Comparison of ENCODE assay signal across 25 cellular contexts in genomic region chr18:59620381-59620780, GRCh38.
"Had no signal": no experiment of that assay in that cellular context is flagged by ENCODE, and none has a peak within 500 bp of the region (broad histone marks: within the 10 kb centered on the region; RNA-seq: fewer than 3 reads in every experiment).

No MANE protein-coding gene starts in this region.

- H3K9me3 ChIP-seq: gastroesophageal sphincter, thyroid gland, upper lobe of right lung had no signal

- H3K4me3 Mint-ChIP-seq: activated CD8-positive, alpha-beta T cell treated with anti-CD3 and anti-CD28 coated beads for 36 hours; activated naive CD4-positive, alpha-beta T cell treated with anti-CD3 and anti-CD28 coated beads, Interleukin-2, amount 50 U/mL, for 24 hours; activated naive CD8-positive, alpha-beta T cell treated with anti-CD3 and anti-CD28 coated beads, Interleukin-2, amount 50 U/mL, for 24 hours; natural killer cell; stimulated activated naive CD8-positive, alpha-beta T cell treated with anti-CD3 and anti-CD28 coated beads, Interleukin-15, Interleukin-2, amounts not matched to agents 100 ng/mL and 50 ng/mL, for 24 hours; WTC11 had no signal

- H3K79me2 ChIP-seq: hepatocyte had no signal

- H3K36me3 ChIP-seq: gastroesophageal sphincter, thyroid gland, upper lobe of right lung had no signal

- H2AFZ ChIP-seq: hepatocyte had no signal

- H3K4me3 ChIP-seq: gastroesophageal sphincter, hepatocyte, thyroid gland, upper lobe of right lung had no signal

- H3K4me2 ChIP-seq: hepatocyte had no signal

- ATAC-seq: activated CD8-positive, alpha-beta T cell treated with anti-CD3 and anti-CD28 coated beads for 36 hours; activated naive CD8-positive, alpha-beta T cell treated with anti-CD3 and anti-CD28 coated beads, Interleukin-2, amount 50 U/mL, for 24 hours; gastroesophageal sphincter; left colon; natural killer cell; right cardiac atrium had no signal

- H3K36me3 Mint-ChIP-seq: activated naive CD4-positive, alpha-beta T cell treated with anti-CD3 and anti-CD28 coated beads, Interleukin-2, amount 50 U/mL, for 24 hours; natural killer cell; WTC11 had no signal

- H3K27ac Mint-ChIP-seq: activated CD8-positive, alpha-beta T cell treated with anti-CD3 and anti-CD28 coated beads for 36 hours; activated naive CD4-positive, alpha-beta T cell treated with anti-CD3 and anti-CD28 coated beads, Interleukin-2, amount 50 U/mL, for 24 hours; activated naive CD8-positive, alpha-beta T cell treated with anti-CD3 and anti-CD28 coated beads, Interleukin-2, amount 50 U/mL, for 24 hours; activated T-helper 2 cell treated with anti-CD3 and anti-CD28 coated beads, Interferon-gamma antibody, Interleukin-2, Interleukin-4, amounts not matched to agents 10 μg/mL and 5 μg/mL and 100 μg/mL, durations not matched to agents 14 hours and 24 hours and 36 hours; natural killer cell; stimulated activated naive CD8-positive, alpha-beta T cell treated with anti-CD3 and anti-CD28 coated beads, Interleukin-15, Interleukin-2, amounts not matched to agents 100 ng/mL and 50 ng/mL, for 24 hours; WTC11 had no signal

- H3K4me1 Mint-ChIP-seq: activated naive CD4-positive, alpha-beta T cell treated with anti-CD3 and anti-CD28 coated beads, Interleukin-2, amount 50 U/mL, for 24 hours; activated naive CD8-positive, alpha-beta T cell treated with anti-CD3 and anti-CD28 coated beads, Interleukin-2, amount 50 U/mL, for 24 hours; natural killer cell had no signal

- H3K9me3 Mint-ChIP-seq: activated CD8-positive, alpha-beta T cell treated with anti-CD3 and anti-CD28 coated beads for 36 hours; activated naive CD4-positive, alpha-beta T cell treated with anti-CD3 and anti-CD28 coated beads, Interleukin-2, amount 50 U/mL, for 24 hours; activated naive CD8-positive, alpha-beta T cell treated with anti-CD3 and anti-CD28 coated beads, Interleukin-2, amount 50 U/mL, for 24 hours; activated T-helper 2 cell treated with anti-CD3 and anti-CD28 coated beads, Interferon-gamma antibody, Interleukin-2, Interleukin-4, amounts not matched to agents 10 μg/mL and 5 μg/mL and 100 μg/mL, durations not matched to agents 14 hours and 24 hours and 36 hours; stimulated activated naive CD8-positive, alpha-beta T cell treated with anti-CD3 and anti-CD28 coated beads, Interleukin-15, Interleukin-2, amounts not matched to agents 100 ng/mL and 50 ng/mL, for 24 hours; WTC11 had no signal

- DNase-seq: activated CD4-positive, alpha-beta T cell treated with anti-CD3 and anti-CD28 coated beads for 1 hour; activated CD4-positive, alpha-beta T cell treated with anti-CD3 and anti-CD28 coated beads, Interleukin-2, amount 50 U/mL, for 1 hour; activated naive CD8-positive, alpha-beta T cell treated with anti-CD3 and anti-CD28 coated beads, Interleukin-2, amount 50 U/mL, for 24 hours; activated T-cell treated with anti-CD3 and anti-CD28 coated beads, Interleukin-2, amount 50 U/mL, for 48 hours; amygdala; dermis blood vessel endothelial cell; effector CD8-positive, alpha-beta T cell; erythroblast; kidney; left colon; midbrain; natural killer cell; right cardiac atrium; stimulated activated CD4-positive, alpha-beta T cell treated with anti-CD3 and anti-CD28 coated beads, Interleukin-12 subunit alpha, Interleukin-12 subunit beta, amount 100 ng/mL, for 4 hours; stimulated activated CD4-positive, alpha-beta T cell treated with anti-CD3 and anti-CD28 coated beads, Interleukin-4, amount 100 ng/mL, for 1 hour; T-helper 2 cell; thyroid gland; upper lobe of right lung had no signal

- H3K27ac ChIP-seq: gastroesophageal sphincter, hepatocyte, thyroid gland, upper lobe of right lung had no signal

- H3K27me3 ChIP-seq: gastroesophageal sphincter, thyroid gland, upper lobe of right lung had no signal
